ENCODE assay signal across 32 cellular contexts in the genomic region with DNA sequence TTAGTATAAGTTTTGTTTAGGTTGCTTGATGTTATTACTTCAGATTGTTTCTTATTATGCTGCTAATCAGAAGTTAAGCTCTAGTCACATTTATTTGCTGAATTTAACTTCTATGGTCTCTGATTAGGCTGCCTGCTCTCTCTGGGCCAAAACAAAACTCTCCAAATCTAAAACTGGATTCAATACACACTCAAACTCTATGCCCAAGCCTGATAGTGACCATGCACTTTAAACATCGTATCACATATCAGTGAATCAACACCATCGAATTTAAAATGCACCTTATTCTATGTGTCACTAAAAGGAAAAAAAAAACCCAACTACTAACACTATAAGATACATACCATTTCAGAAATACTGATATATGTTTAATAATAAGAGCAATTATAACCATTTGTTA.
"Had no signal": no experiment of that assay in that cellular context is flagged by ENCODE, and none has a peak within 500 bp of the region (broad histone marks: within the 10 kb centered on the region; RNA-seq: fewer than 3 reads in every experiment).

No MANE protein-coding gene starts in this region.

- H3K27ac ChIP-seq: ascending aorta, PC-9, RWPE1, WERI-Rb-1 had no signal

- H3K4me3 ChIP-seq: ascending aorta, MG63, PC-9 had no signal

- H3K4me3 Mint-ChIP-seq: activated CD4-positive, alpha-beta memory T cell treated with anti-CD3 and anti-CD28 coated beads, Interleukin-2, amount 10 ng/mL, durations not matched to agents 7 days and 5 days; activated CD8-positive, alpha-beta memory T cell treated with anti-CD3 and anti-CD28 coated beads, Interleukin-2, amount 10 ng/mL, durations not matched to agents 7 days and 5 days; activated naive CD4-positive, alpha-beta T cell treated with anti-CD3 and anti-CD28 coated beads, Interleukin-2, amount 50 U/mL, for 24 hours; activated naive CD8-positive, alpha-beta T cell treated with anti-CD3 and anti-CD28 coated beads, Interleukin-2, amount 10 ng/mL, durations not matched to agents 7 days and 5 days; activated T-cell treated with anti-CD3 and anti-CD28 coated beads, Interleukin-2, amount 50 U/mL, for 24 hours had no signal

- ATAC-seq: activated CD8-positive, alpha-beta memory T cell treated with anti-CD3 and anti-CD28 coated beads, Interleukin-2, amount 10 ng/mL, durations not matched to agents 7 days and 5 days; Right ventricle myocardium inferior had no signal

- H3K9me3 Mint-ChIP-seq: activated CD4-positive, alpha-beta memory T cell treated with anti-CD3 and anti-CD28 coated beads, Interleukin-2, amount 10 ng/mL, durations not matched to agents 7 days and 5 days; activated naive CD4-positive, alpha-beta T cell treated with anti-CD3 and anti-CD28 coated beads, Interleukin-2, amount 50 U/mL, for 24 hours; activated T-cell treated with anti-CD3 and anti-CD28 coated beads, Interleukin-2, amount 50 U/mL, for 24 hours; activated T-helper 2 cell treated with anti-CD3 and anti-CD28 coated beads, Interferon-gamma antibody, Interleukin-2, Interleukin-4, amounts not matched to agents 10 μg/mL and 5 μg/mL and 100 μg/mL, durations not matched to agents 14 hours and 24 hours and 36 hours had no signal

- H3K9me3 ChIP-seq: ascending aorta, MG63 had no signal

- DNase-seq: activated CD4-positive, alpha-beta memory T cell treated with anti-CD3 and anti-CD28 coated beads, Interleukin-2, amount 10 ng/mL, durations not matched to agents 7 days and 5 days; activated CD4-positive, alpha-beta T cell treated with anti-CD3 and anti-CD28 coated beads for 1 hour; activated CD4-positive, alpha-beta T cell treated with anti-CD3 and anti-CD28 coated beads for 48 hours; activated CD4-positive, CD25-positive, alpha-beta regulatory T cell; activated CD8-positive, alpha-beta memory T cell treated with anti-CD3 and anti-CD28 coated beads for 24 hours; activated CD8-positive, alpha-beta memory T cell treated with anti-CD3 and anti-CD28 coated beads, Interleukin-2, amount 10 ng/mL, durations not matched to agents 7 days and 5 days; activated gamma-delta T cell; activated naive CD4-positive, alpha-beta T cell treated with Interleukin-2 at 50 U/mL for 16 hours; activated naive CD8-positive, alpha-beta T cell treated with anti-CD3 and anti-CD28 coated beads, Interleukin-2, amount 10 ng/mL, durations not matched to agents 7 days and 5 days; activated T-cell treated with anti-CD3 and anti-CD28 coated beads, Interleukin-2, amount 50 U/mL, for 24 hours; amygdala; Kasumi-1; KG1; MG63; NCI-H1048; NCI-H1105 treated with DMSO at 0.1 percent for 48 hours; NCI-H1436; NCI-H1694; NCI-H1930; NCI-H510A; NCI-H526; NCI-H748 treated with DMSO at 0.1 percent for 48 hours; NK-92 treated with Interleukin-12 subunit alpha and Interleukin-12 subunit beta, amount 100 ng/mL, for 24 hours; PC-9; SIG-M5; T1000; WERI-Rb-1 had no signal

- H3K4me1 Mint-ChIP-seq: activated naive CD4-positive, alpha-beta T cell treated with anti-CD3 and anti-CD28 coated beads, Interleukin-2, amount 50 U/mL, for 24 hours had no signal

- H3K27me3 Mint-ChIP-seq: activated CD4-positive, alpha-beta memory T cell treated with anti-CD3 and anti-CD28 coated beads, Interleukin-2, amount 10 ng/mL, durations not matched to agents 7 days and 5 days; activated CD8-positive, alpha-beta memory T cell treated with anti-CD3 and anti-CD28 coated beads, Interleukin-2, amount 10 ng/mL, durations not matched to agents 7 days and 5 days; activated naive CD4-positive, alpha-beta T cell treated with anti-CD3 and anti-CD28 coated beads, Interleukin-2, amount 50 U/mL, for 24 hours; activated T-cell treated with anti-CD3 and anti-CD28 coated beads, Interleukin-2, amount 50 U/mL, for 24 hours had no signal

- H3K27ac Mint-ChIP-seq: activated CD4-positive, alpha-beta memory T cell treated with anti-CD3 and anti-CD28 coated beads, Interleukin-2, amount 10 ng/mL, durations not matched to agents 7 days and 5 days; activated CD8-positive, alpha-beta memory T cell treated with anti-CD3 and anti-CD28 coated beads, Interleukin-2, amount 10 ng/mL, durations not matched to agents 7 days and 5 days; activated naive CD4-positive, alpha-beta T cell treated with anti-CD3 and anti-CD28 coated beads, Interleukin-2, amount 50 U/mL, for 24 hours; activated naive CD8-positive, alpha-beta T cell treated with anti-CD3 and anti-CD28 coated beads, Interleukin-2, amount 10 ng/mL, durations not matched to agents 7 days and 5 days; activated T-cell treated with anti-CD3 and anti-CD28 coated beads, Interleukin-2, amount 50 U/mL, for 24 hours; activated T-helper 2 cell treated with anti-CD3 and anti-CD28 coated beads, Interferon-gamma antibody, Interleukin-2, Interleukin-4, amounts not matched to agents 10 μg/mL and 5 μg/mL and 100 μg/mL, durations not matched to agents 14 hours and 24 hours and 36 hours had no signal

- H3K4me1 ChIP-seq: ascending aorta had no signal
